Comparison of ENCODE assay signal across 18 cellular contexts in the genomic region with DNA sequence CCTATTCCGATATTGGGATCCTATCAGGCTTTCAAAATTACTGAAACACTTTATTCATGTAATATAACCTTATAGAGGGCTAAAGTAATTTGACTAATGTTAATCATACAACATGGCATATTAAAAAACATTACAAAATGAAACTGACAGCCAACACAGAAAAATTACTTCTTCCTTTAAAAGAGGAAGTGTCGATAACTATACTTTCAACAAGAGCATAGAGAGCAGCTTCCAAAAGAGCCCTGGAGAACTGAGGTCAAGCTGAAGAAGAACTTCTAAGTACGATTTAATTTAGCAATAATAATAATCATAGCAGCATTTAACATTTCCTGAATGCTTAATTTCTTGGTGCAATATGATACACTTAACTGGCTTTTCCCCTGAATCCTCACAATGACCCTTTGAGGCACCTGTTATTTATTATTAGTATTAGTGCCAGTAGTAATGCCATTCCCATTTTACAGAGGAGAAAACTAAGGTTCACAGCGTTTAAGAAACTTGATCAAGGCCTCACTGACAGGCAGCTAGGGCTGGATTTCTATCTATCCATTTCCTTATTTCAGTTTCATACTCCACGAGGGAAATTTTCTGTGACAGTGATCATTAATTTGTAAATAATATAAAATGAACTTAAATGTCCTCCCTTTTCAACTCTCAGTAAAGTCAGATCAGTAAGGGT.
DNase-seq lines count a peak whose midpoint lies in the region; ATAC-seq and TF ChIP-seq lines count a peak whose summit lies in the region.
"Had no signal": no experiment of that assay in that cellular context is flagged by ENCODE, and none has a peak within 500 bp of the region (broad histone marks: within the 10 kb centered on the region; RNA-seq: fewer than 3 reads in every experiment).

No MANE protein-coding gene starts in this region.

- TF ChIP-seq POLR2A in NB4 (IDR thresholded peaks at IDR 0.05; ENCODE audit: extremely low read depth, insufficient read length) = no peak

- no peak overlapping the region for H3K27ac Mint-ChIP-seq in Caco-2 (ENCODE audit: unreplicated experiment)
- H3K27ac Mint-ChIP-seq: activated T-cell treated with anti-CD3 and anti-CD28 coated beads, Interleukin-2, amount 50 U/mL, for 72 hours; naive thymus-derived CD8-positive, alpha-beta T cell had no signal

- no peak overlapping the region for H3K27ac ChIP-seq in caudate nucleus (ENCODE audit: low read depth, low read length)
- H3K27ac ChIP-seq: lower lobe of right lung had no signal

- peak; percentile 72 for ATAC-seq in GM18868 (IDR thresholded peaks at IDR 0.05; ENCODE audit: unreplicated experiment)
- peak; percentile 61 for ATAC-seq in HG02938 (IDR thresholded peaks at IDR 0.05; ENCODE audit: unreplicated experiment)
- ATAC-seq in GM19395 (IDR thresholded peaks at IDR 0.05; ENCODE audit: unreplicated experiment) = no peak
- ATAC-seq: activated T-cell treated with anti-CD3 and anti-CD28 coated beads, Interleukin-2, amount 50 U/mL, for 72 hours; lower lobe of right lung; naive thymus-derived CD8-positive, alpha-beta T cell; Right ventricle myocardium inferior had no signal

- peaks cover 10% of the 10 kb centered on the region for H3K27me3 Mint-ChIP-seq in Caco-2 (ENCODE audit: insufficient read depth, unreplicated experiment)

- no peaks in the 10 kb centered on the region for H3K4me1 Mint-ChIP-seq in Caco-2 (ENCODE audit: low read depth, unreplicated experiment)

- CTCF ChIA-PET in Caco-2 (lab: Charles Lee) = no interaction called here

- no peaks in the 10 kb centered on the region for H3K4me1 ChIP-seq in Caco-2
- H3K4me1 ChIP-seq: lower lobe of right lung had no signal

- H3K36me3 ChIP-seq in Caco-2 (ENCODE audit: control insufficient read depth, insufficient read depth, low read length) = no peaks in the 10 kb centered on the region
- H3K36me3 ChIP-seq: lower lobe of right lung had no signal

- TF ChIP-seq CTCF in NB4 (IDR thresholded peaks at IDR 0.05; ENCODE audit: low read depth, low read length) = no peak
- TF ChIP-seq CTCF in Caco-2 (IDR thresholded peaks at IDR 0.05; ENCODE audit: insufficient read depth in 1 of 2, low read depth in 1 of 2, low read length in 1 of 2, severe bottlenecking in 1 of 2, unreplicated experiment in 1 of 2) = no peak

- H3K27me3 ChIP-seq in Caco-2 (replicated peaks; ENCODE audit: control insufficient read depth, insufficient read depth, low read length) = no peaks in the 10 kb centered on the region

- no peaks in the 10 kb centered on the region for H3K9me3 ChIP-seq in Caco-2
- H3K9me3 ChIP-seq: lower lobe of right lung had no signal

- DNase-seq in NB4 (ENCODE audit: low read depth) = peak; percentile 2
- DNase-seq in germinal center (ENCODE audit: low spot score) = peak; percentile 45
- DNase-seq in DMS53 treated with DMSO at 0.1 percent for 48 hours (lab: John Stamatoyannopoulos, UW; ENCODE audit: unreplicated experiment) = no peak
- no peak for DNase-seq in caudate nucleus (lab: John Stamatoyannopoulos, UW)
- DNase-seq in Caco-2 = no peak
- DNase-seq: activated CD4-positive, alpha-beta T cell treated with anti-CD3 and anti-CD28 coated beads, Interleukin-2, amount 50 U/mL, for 48 hours; activated T-cell treated with anti-CD3 and anti-CD28 coated beads, Interleukin-2, amount 50 U/mL, for 72 hours; DND-41; lower lobe of right lung; naive thymus-derived CD8-positive, alpha-beta T cell; NCI-H2081 treated with DMSO at 0.1 percent for 48 hours; stimulated activated CD4-positive, alpha-beta T cell treated with anti-CD3 and anti-CD28 coated beads, Interleukin-15, amount 100 ng/mL, for 24 hours; T1000 had no signal

- intact Hi-C loops in Caco-2 (cut with micrococcal nuclease; ENCODE audit: unreplicated experiment) = no loop called here

- POLR2A ChIA-PET in Caco-2 (lab: Charles Lee) = no interaction called here

- H3K36me3 Mint-ChIP-seq in Caco-2 (ENCODE audit: insufficient read depth, unreplicated experiment) = no peaks in the 10 kb centered on the region
- H3K36me3 Mint-ChIP-seq: CD14-positive monocyte; naive thymus-derived CD8-positive, alpha-beta T cell had no signal

- H3K4me3 ChIP-seq in NB4 (ENCODE audit: low read depth, low read length) (no peak overlapping the region), Caco-2 (ENCODE audit: low read depth, low read length) (no peak overlapping the region)
- H3K4me3 ChIP-seq: lower lobe of right lung had no signal

- no TSS peak for BruUV-seq in Caco-2 (replicated peaks; lab: Mats Ljungman, UMichigan)

- H3K9me3 Mint-ChIP-seq in Caco-2 (ENCODE audit: unreplicated experiment) = no peaks in the 10 kb centered on the region
- H3K9me3 Mint-ChIP-seq: activated T-cell treated with anti-CD3 and anti-CD28 coated beads, Interleukin-2, amount 50 U/mL, for 72 hours; CD14-positive monocyte; naive thymus-derived CD8-positive, alpha-beta T cell had no signal

- H3K4me3 Mint-ChIP-seq in Caco-2 (ENCODE audit: unreplicated experiment) = no peak overlapping the region
- H3K4me3 Mint-ChIP-seq: activated T-cell treated with anti-CD3 and anti-CD28 coated beads, Interleukin-2, amount 50 U/mL, for 72 hours; CD14-positive monocyte; naive thymus-derived CD8-positive, alpha-beta T cell had no signal

Comparison
In these comparisons a context has a peak if more than half of its experiments do, and no peak if none do; other contexts are left out.
1. DNase-seq: peak in NB4 (single experiment) and germinal center (single experiment); none in DMS53 treated with DMSO at 0.1 percent for 48 hours (single experiment), caudate nucleus (0 of 61) and Caco-2 (0 of 2).